Comparison of ENCODE assay signal across 31 cellular contexts in genomic region chr1:165834881-165835280, GRCh38.
"Had no signal": no experiment of that assay in that cellular context is flagged by ENCODE, and none has a peak within 500 bp of the region (broad histone marks: within the 10 kb centered on the region; RNA-seq: fewer than 3 reads in every experiment).

No MANE protein-coding gene starts in this region.

- H3K27me3 Mint-ChIP-seq: activated CD4-positive, alpha-beta T cell treated with anti-CD3 and anti-CD28 coated beads, Interleukin-2, amount 10 ng/mL, durations not matched to agents 24 days and 14 days; activated CD8-positive, alpha-beta T cell treated with anti-CD3 and anti-CD28 coated beads for 36 hours; activated naive CD8-positive, alpha-beta T cell treated with anti-CD3 and anti-CD28 coated beads for 36 hours; activated T-helper 17 cell treated with anti-CD3 and anti-CD28 coated beads, Interleukin-2, amount 50 U/mL, for 72 hours; central memory CD8-positive, alpha-beta T cell had no signal

- H3K36me3 ChIP-seq: cardiac muscle cell had no signal

- H3K4me3 Mint-ChIP-seq: activated CD4-positive, alpha-beta T cell treated with anti-CD3 and anti-CD28 coated beads, Interleukin-2, amount 10 ng/mL, durations not matched to agents 24 days and 14 days; activated CD8-positive, alpha-beta T cell treated with anti-CD3 and anti-CD28 coated beads for 36 hours; activated naive CD8-positive, alpha-beta T cell treated with anti-CD3 and anti-CD28 coated beads for 36 hours; activated T-cell treated with anti-CD3 and anti-CD28 coated beads, Interleukin-2, amount 50 U/mL, for 72 hours; activated T-helper 17 cell treated with anti-CD3 and anti-CD28 coated beads, Interleukin-2, amount 50 U/mL, for 72 hours; central memory CD8-positive, alpha-beta T cell had no signal

- H2AFZ ChIP-seq: PC-9 had no signal

- H3K4me2 ChIP-seq: PC-9 had no signal

- H3K27me3 ChIP-seq: MG63 had no signal

- H3K27ac Mint-ChIP-seq: activated CD4-positive, alpha-beta T cell treated with anti-CD3 and anti-CD28 coated beads, Interleukin-2, amount 10 ng/mL, durations not matched to agents 24 days and 14 days; activated CD8-positive, alpha-beta T cell treated with anti-CD3 and anti-CD28 coated beads for 36 hours; activated naive CD8-positive, alpha-beta T cell treated with anti-CD3 and anti-CD28 coated beads for 36 hours; activated T-cell treated with anti-CD3 and anti-CD28 coated beads, Interleukin-2, amount 50 U/mL, for 72 hours; activated T-helper 17 cell treated with anti-CD3 and anti-CD28 coated beads, Interleukin-2, amount 50 U/mL, for 72 hours had no signal

- H3K9me3 ChIP-seq: MG63 had no signal

- ATAC-seq: activated CD8-positive, alpha-beta T cell treated with anti-CD3 and anti-CD28 coated beads for 36 hours; activated T-cell treated with anti-CD3 and anti-CD28 coated beads, Interleukin-2, amount 50 U/mL, for 72 hours; activated T-helper 17 cell treated with anti-CD3 and anti-CD28 coated beads, Interleukin-2, amount 50 U/mL, for 72 hours; Right ventricle myocardium inferior had no signal

- DNase-seq: activated CD4-positive, alpha-beta T cell treated with anti-CD3 and anti-CD28 coated beads, Interleukin-2, amount 10 ng/mL, durations not matched to agents 24 days and 14 days; activated CD4-positive, alpha-beta T cell treated with anti-CD3 and anti-CD28 coated beads, Interleukin-2, amount 50 U/mL, for 4 hours; activated CD8-positive, alpha-beta T cell treated with anti-CD3 and anti-CD28 coated beads for 36 hours; activated effector memory CD4-positive, alpha-beta T cell treated with anti-CD3 and anti-CD28 coated beads, Interleukin-2, amount 50 U/mL, for 16 hours; activated naive CD4-positive, alpha-beta T cell; activated naive CD4-positive, alpha-beta T cell treated with anti-CD3 and anti-CD28 coated beads, Interleukin-2, amount 50 U/mL, for 16 hours; activated naive CD8-positive, alpha-beta T cell treated with anti-CD3 and anti-CD28 coated beads for 36 hours; activated T-cell treated with anti-CD3 and anti-CD28 coated beads, Interleukin-2, amount 50 U/mL, for 1 hour; activated T-cell treated with anti-CD3 and anti-CD28 coated beads, Interleukin-2, amount 50 U/mL, for 72 hours; amniotic stem cell; aorta; KG1; MG63; NCI-H1048; NCI-H1105 treated with DMSO at 0.1 percent for 48 hours; NCI-H1436; NCI-H1694; NCI-H1930; NCI-H345; NCI-H526; NCI-H748 treated with DMSO at 0.1 percent for 48 hours; NK-92 treated with Interleukin-12 subunit alpha and Interleukin-12 subunit beta, amount 100 ng/mL, for 24 hours; PC-9; SIG-M5; T1000; WERI-Rb-1 had no signal

- H3K9me3 Mint-ChIP-seq: activated CD4-positive, alpha-beta T cell treated with anti-CD3 and anti-CD28 coated beads, Interleukin-2, amount 10 ng/mL, durations not matched to agents 24 days and 14 days; activated CD8-positive, alpha-beta T cell treated with anti-CD3 and anti-CD28 coated beads for 36 hours; activated naive CD8-positive, alpha-beta T cell treated with anti-CD3 and anti-CD28 coated beads for 36 hours; activated T-cell treated with anti-CD3 and anti-CD28 coated beads, Interleukin-2, amount 50 U/mL, for 72 hours; activated T-helper 17 cell treated with anti-CD3 and anti-CD28 coated beads, Interleukin-2, amount 50 U/mL, for 72 hours; central memory CD8-positive, alpha-beta T cell had no signal

- H3K4me3 ChIP-seq: cardiac muscle cell, MG63, PC-9 had no signal

- H3K27ac ChIP-seq: cardiac muscle cell, PC-9, RWPE1, WERI-Rb-1 had no signal
